In the genomic region with DNA sequence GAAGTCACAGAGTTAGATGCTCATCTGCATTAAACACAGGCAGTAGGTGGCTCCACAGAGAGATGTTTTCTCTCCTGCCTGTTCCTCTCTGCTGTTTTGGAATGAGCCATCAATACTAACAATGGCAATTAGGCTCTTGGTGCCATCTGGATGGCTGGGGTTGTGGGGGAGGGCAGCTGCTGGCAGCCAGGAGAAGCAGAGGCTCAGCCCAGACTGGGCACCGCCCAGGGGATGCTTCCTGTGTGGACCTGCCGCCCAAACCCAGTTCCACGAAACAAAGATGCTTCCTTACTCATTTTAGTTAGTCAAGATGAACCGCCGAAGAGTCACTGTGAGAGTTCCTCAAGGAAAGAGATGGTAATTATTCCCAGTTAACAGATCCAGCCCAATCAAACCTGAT, we compare ENCODE assay signal across 24 cellular contexts. TPM values are rescaled to one million over a fixed set of nuclear protein-coding genes. Genes with fewer than 3 reads are reported as not detected.
"Had no signal": no experiment of that assay in that cellular context is flagged by ENCODE, and none has a peak within 500 bp of the region (broad histone marks: within the 10 kb centered on the region; RNA-seq: fewer than 3 reads in every experiment).

No MANE protein-coding gene starts in this region.

- DNase-seq: activated CD4-positive, alpha-beta memory T cell treated with anti-CD3 and anti-CD28 coated beads for 36 hours; activated CD4-positive, alpha-beta T cell treated with anti-CD3 and anti-CD28 coated beads for 36 hours; activated CD8-positive, alpha-beta memory T cell treated with anti-CD3 and anti-CD28 coated beads, Interleukin-2, amount 10 ng/mL, durations not matched to agents 7 days and 5 days; cerebellar nuclear complex; cortex of kidney; effector CD4-positive, alpha-beta T cell; esophagus squamous epithelium; immature natural killer cell; mesenchymal stem cell; mucosa of descending colon; naive thymus-derived CD4-positive, alpha-beta T cell; ovary; psoas muscle; right lobe of liver; small intestine; stimulated activated CD4-positive, alpha-beta T cell treated with anti-CD3 and anti-CD28 coated beads, Interleukin-15, amount 100 ng/mL, for 24 hours; stimulated activated CD4-positive, alpha-beta T cell treated with anti-CD3 and anti-CD28 coated beads, Interleukin-2, amount 100 ng/mL, for 48 hours; stimulated activated naive CD8-positive, alpha-beta T cell treated with anti-CD3 and anti-CD28 coated beads, Interleukin-15, amount 100 ng/mL, for 72 hours; trophoblast cell had no signal

- H3K27me3 ChIP-seq: esophagus squamous epithelium, ovary, right lobe of liver had no signal

- H3K9me3 ChIP-seq: esophagus squamous epithelium, mucosa of descending colon, ovary, psoas muscle, right lobe of liver had no signal

- H3K27ac Mint-ChIP-seq: activated CD4-positive, alpha-beta memory T cell treated with anti-CD3 and anti-CD28 coated beads for 36 hours; activated CD4-positive, alpha-beta T cell treated with anti-CD3 and anti-CD28 coated beads for 36 hours; activated CD8-positive, alpha-beta memory T cell treated with anti-CD3 and anti-CD28 coated beads, Interleukin-2, amount 10 ng/mL, durations not matched to agents 7 days and 5 days; activated naive CD8-positive, alpha-beta T cell; immature natural killer cell; naive thymus-derived CD4-positive, alpha-beta T cell; stimulated activated naive CD8-positive, alpha-beta T cell treated with anti-CD3 and anti-CD28 coated beads, Interleukin-15, amount 100 ng/mL, for 72 hours; WTC11 had no signal

- H3K4me3 Mint-ChIP-seq: activated CD4-positive, alpha-beta memory T cell treated with anti-CD3 and anti-CD28 coated beads for 36 hours; activated CD4-positive, alpha-beta T cell treated with anti-CD3 and anti-CD28 coated beads for 36 hours; activated CD8-positive, alpha-beta memory T cell treated with anti-CD3 and anti-CD28 coated beads, Interleukin-2, amount 10 ng/mL, durations not matched to agents 7 days and 5 days; activated naive CD8-positive, alpha-beta T cell; immature natural killer cell; naive thymus-derived CD4-positive, alpha-beta T cell; stimulated activated naive CD8-positive, alpha-beta T cell treated with anti-CD3 and anti-CD28 coated beads, Interleukin-15, amount 100 ng/mL, for 72 hours; WTC11 had no signal

- H3K4me1 Mint-ChIP-seq: activated CD4-positive, alpha-beta T cell treated with anti-CD3 and anti-CD28 coated beads for 36 hours; activated CD8-positive, alpha-beta memory T cell treated with anti-CD3 and anti-CD28 coated beads, Interleukin-2, amount 10 ng/mL, durations not matched to agents 7 days and 5 days; immature natural killer cell; stimulated activated naive CD8-positive, alpha-beta T cell treated with anti-CD3 and anti-CD28 coated beads, Interleukin-15, amount 100 ng/mL, for 72 hours had no signal

- H3K4me1 ChIP-seq: psoas muscle, right lobe of liver had no signal

- H3K9me3 Mint-ChIP-seq: activated CD4-positive, alpha-beta memory T cell treated with anti-CD3 and anti-CD28 coated beads for 36 hours; immature natural killer cell; stimulated activated naive CD8-positive, alpha-beta T cell treated with anti-CD3 and anti-CD28 coated beads, Interleukin-15, amount 100 ng/mL, for 72 hours; WTC11 had no signal

- ATAC-seq: activated CD4-positive, alpha-beta T cell treated with anti-CD3 and anti-CD28 coated beads for 36 hours; activated CD8-positive, alpha-beta memory T cell treated with anti-CD3 and anti-CD28 coated beads, Interleukin-2, amount 10 ng/mL, durations not matched to agents 7 days and 5 days; mucosa of descending colon; naive thymus-derived CD4-positive, alpha-beta T cell; psoas muscle; right lobe of liver; stimulated activated naive CD8-positive, alpha-beta T cell treated with anti-CD3 and anti-CD28 coated beads, Interleukin-15, amount 100 ng/mL, for 72 hours; WTC11 had no signal

- H3K36me3 Mint-ChIP-seq: activated CD4-positive, alpha-beta memory T cell treated with anti-CD3 and anti-CD28 coated beads for 36 hours; activated CD8-positive, alpha-beta memory T cell treated with anti-CD3 and anti-CD28 coated beads, Interleukin-2, amount 10 ng/mL, durations not matched to agents 7 days and 5 days; activated naive CD8-positive, alpha-beta T cell; immature natural killer cell; naive thymus-derived CD4-positive, alpha-beta T cell; WTC11 had no signal

- H3K4me3 ChIP-seq: esophagus squamous epithelium, mucosa of descending colon, ovary, psoas muscle, right lobe of liver had no signal

- H3K27ac ChIP-seq: esophagus squamous epithelium, ovary, psoas muscle, right lobe of liver had no signal

RNA-seq across cellular contexts. Expression of a gene that starts 50.8 kb away (rescaled TPM):
- total RNA-seq: activated CD4-positive, alpha-beta memory T cell treated with anti-CD3 and anti-CD28 coated beads for 36 hours; activated CD4-positive, alpha-beta T cell treated with anti-CD3 and anti-CD28 coated beads for 36 hours; activated CD8-positive, alpha-beta memory T cell treated with anti-CD3 and anti-CD28 coated beads, Interleukin-2, amount 10 ng/mL, durations not matched to agents 7 days and 5 days; bronchial epithelial cell; endothelial cell of umbilical vein; esophagus squamous epithelium; liver; naive thymus-derived CD4-positive, alpha-beta T cell; ovary; right lobe of liver had no signal
- polyA plus RNA-seq: endothelial cell of umbilical vein; immature natural killer cell; liver; naive thymus-derived CD4-positive, alpha-beta T cell had no signal
